ENCODE assay signal across 27 cellular contexts in genomic region chr3:73525591-73525990, GRCh38.
"Had no signal": no experiment of that assay in that cellular context is flagged by ENCODE, and none has a peak within 500 bp of the region (broad histone marks: within the 10 kb centered on the region; RNA-seq: fewer than 3 reads in every experiment).

No MANE protein-coding gene starts in this region.

- H3K4me1 Mint-ChIP-seq: activated CD4-positive, alpha-beta T cell treated with anti-CD3 and anti-CD28 coated beads, Interleukin-2, amount 10 ng/mL, durations not matched to agents 24 days and 14 days; activated naive CD8-positive, alpha-beta T cell treated with anti-CD3 and anti-CD28 coated beads for 36 hours; activated T-helper 17 cell treated with anti-CD3 and anti-CD28 coated beads, Interleukin-2, amount 50 U/mL, for 72 hours had no signal

- H3K4me3 ChIP-seq: ascending aorta, breast epithelium, K562, SJCRH30, SK-N-MC had no signal

- H3K36me3 Mint-ChIP-seq: activated naive CD8-positive, alpha-beta T cell treated with anti-CD3 and anti-CD28 coated beads for 36 hours had no signal

- H3K27ac ChIP-seq: breast epithelium, SJCRH30, SK-N-MC had no signal

- H3K36me3 ChIP-seq: ascending aorta, breast epithelium, SJCRH30 had no signal

- H3K9me3 ChIP-seq: ascending aorta, SJCRH30 had no signal

- H3K27me3 Mint-ChIP-seq: activated CD4-positive, alpha-beta T cell treated with anti-CD3 and anti-CD28 coated beads, Interleukin-2, amount 10 ng/mL, durations not matched to agents 24 days and 14 days had no signal

- H3K9me3 Mint-ChIP-seq: activated CD4-positive, alpha-beta T cell treated with anti-CD3 and anti-CD28 coated beads, Interleukin-2, amount 10 ng/mL, durations not matched to agents 24 days and 14 days; activated CD8-positive, alpha-beta T cell treated with anti-CD3 and anti-CD28 coated beads for 36 hours; activated naive CD8-positive, alpha-beta T cell treated with anti-CD3 and anti-CD28 coated beads for 36 hours; activated T-cell treated with anti-CD3 and anti-CD28 coated beads, Interleukin-2, amount 50 U/mL, for 72 hours; activated T-helper 17 cell treated with anti-CD3 and anti-CD28 coated beads, Interleukin-2, amount 50 U/mL, for 72 hours had no signal

- H3K27ac Mint-ChIP-seq: activated CD4-positive, alpha-beta T cell treated with anti-CD3 and anti-CD28 coated beads, Interleukin-2, amount 10 ng/mL, durations not matched to agents 24 days and 14 days; activated CD8-positive, alpha-beta T cell treated with anti-CD3 and anti-CD28 coated beads for 36 hours; activated naive CD8-positive, alpha-beta T cell treated with anti-CD3 and anti-CD28 coated beads for 36 hours; activated T-cell treated with anti-CD3 and anti-CD28 coated beads, Interleukin-2, amount 50 U/mL, for 72 hours; activated T-helper 17 cell treated with anti-CD3 and anti-CD28 coated beads, Interleukin-2, amount 50 U/mL, for 72 hours had no signal

- DNase-seq: activated CD4-positive, alpha-beta T cell treated with anti-CD3 and anti-CD28 coated beads, Interleukin-2, amount 10 ng/mL, durations not matched to agents 24 days and 14 days; activated CD4-positive, alpha-beta T cell treated with anti-CD3 and anti-CD28 coated beads, Interleukin-2, amount 50 U/mL, for 4 hours; activated CD8-positive, alpha-beta T cell treated with anti-CD3 and anti-CD28 coated beads for 36 hours; activated effector memory CD4-positive, alpha-beta T cell treated with anti-CD3 and anti-CD28 coated beads, Interleukin-2, amount 50 U/mL, for 16 hours; activated naive CD4-positive, alpha-beta T cell; activated naive CD4-positive, alpha-beta T cell treated with anti-CD3 and anti-CD28 coated beads, Interleukin-2, amount 50 U/mL, for 16 hours; activated naive CD8-positive, alpha-beta T cell treated with anti-CD3 and anti-CD28 coated beads for 36 hours; activated T-cell treated with anti-CD3 and anti-CD28 coated beads, Interleukin-2, amount 50 U/mL, for 1 hour; activated T-cell treated with anti-CD3 and anti-CD28 coated beads, Interleukin-2, amount 50 U/mL, for 72 hours; amygdala; NCI-H1105; NCI-H1417 treated with DMSO at 0.1 percent for 48 hours; NCI-H1930; NCI-H2081 treated with DMSO at 0.1 percent for 48 hours; NCI-H226; NCI-H446 treated with DMSO at 0.1 percent for 48 hours; NCI-H524; NCI-H69; SHP77; SJCRH30; T1000 had no signal

- H3K4me3 Mint-ChIP-seq: activated CD4-positive, alpha-beta T cell treated with anti-CD3 and anti-CD28 coated beads, Interleukin-2, amount 10 ng/mL, durations not matched to agents 24 days and 14 days; activated CD8-positive, alpha-beta T cell treated with anti-CD3 and anti-CD28 coated beads for 36 hours; activated naive CD8-positive, alpha-beta T cell treated with anti-CD3 and anti-CD28 coated beads for 36 hours; activated T-cell treated with anti-CD3 and anti-CD28 coated beads, Interleukin-2, amount 50 U/mL, for 72 hours; activated T-helper 17 cell treated with anti-CD3 and anti-CD28 coated beads, Interleukin-2, amount 50 U/mL, for 72 hours had no signal

- ATAC-seq: activated CD8-positive, alpha-beta T cell treated with anti-CD3 and anti-CD28 coated beads for 36 hours; activated T-cell treated with anti-CD3 and anti-CD28 coated beads, Interleukin-2, amount 50 U/mL, for 72 hours; activated T-helper 17 cell treated with anti-CD3 and anti-CD28 coated beads, Interleukin-2, amount 50 U/mL, for 72 hours; K562; Panc1 had no signal

- H3K27me3 ChIP-seq: ascending aorta, breast epithelium, SJCRH30 had no signal
